1 cellular context compared by ENCODE assay signal in the genomic region with DNA sequence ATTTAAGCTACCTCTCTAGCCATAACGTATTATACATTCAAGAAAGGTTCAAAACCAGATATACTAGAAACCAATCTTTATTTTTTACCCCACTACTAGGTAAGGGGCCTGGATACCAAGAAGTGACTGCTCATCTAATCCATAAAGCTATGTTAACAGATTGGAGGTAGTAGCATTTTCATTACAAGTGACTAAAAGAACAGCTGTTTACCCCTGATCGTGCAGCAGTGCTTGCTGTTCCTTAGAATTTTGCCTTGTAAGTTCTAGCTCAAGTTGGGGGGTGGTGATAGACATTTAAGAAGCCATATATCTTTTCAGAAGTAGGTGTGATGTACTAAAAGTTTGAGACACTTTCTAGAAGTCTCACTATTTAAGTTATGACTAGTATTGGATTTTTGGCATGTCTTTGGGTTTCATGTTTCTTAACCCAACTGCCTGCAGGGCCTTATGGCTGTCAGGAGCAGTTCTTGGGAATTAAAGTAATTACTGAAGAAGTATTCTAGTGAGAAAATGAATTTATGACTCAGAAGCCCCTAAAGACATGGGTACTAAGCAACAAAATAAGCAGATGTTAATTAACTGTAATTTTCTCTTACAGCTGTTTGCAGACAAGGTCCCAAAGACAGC.
TF ChIP-seq lines count a peak whose summit lies in the region.

No MANE protein-coding gene starts in this region.

TF ChIP-seq in GM23338, 12 proteins besides CTCF, POLR2A, EP300 and RAD21 (continued from another document):
- TF ChIP-seq, protein P1, sequence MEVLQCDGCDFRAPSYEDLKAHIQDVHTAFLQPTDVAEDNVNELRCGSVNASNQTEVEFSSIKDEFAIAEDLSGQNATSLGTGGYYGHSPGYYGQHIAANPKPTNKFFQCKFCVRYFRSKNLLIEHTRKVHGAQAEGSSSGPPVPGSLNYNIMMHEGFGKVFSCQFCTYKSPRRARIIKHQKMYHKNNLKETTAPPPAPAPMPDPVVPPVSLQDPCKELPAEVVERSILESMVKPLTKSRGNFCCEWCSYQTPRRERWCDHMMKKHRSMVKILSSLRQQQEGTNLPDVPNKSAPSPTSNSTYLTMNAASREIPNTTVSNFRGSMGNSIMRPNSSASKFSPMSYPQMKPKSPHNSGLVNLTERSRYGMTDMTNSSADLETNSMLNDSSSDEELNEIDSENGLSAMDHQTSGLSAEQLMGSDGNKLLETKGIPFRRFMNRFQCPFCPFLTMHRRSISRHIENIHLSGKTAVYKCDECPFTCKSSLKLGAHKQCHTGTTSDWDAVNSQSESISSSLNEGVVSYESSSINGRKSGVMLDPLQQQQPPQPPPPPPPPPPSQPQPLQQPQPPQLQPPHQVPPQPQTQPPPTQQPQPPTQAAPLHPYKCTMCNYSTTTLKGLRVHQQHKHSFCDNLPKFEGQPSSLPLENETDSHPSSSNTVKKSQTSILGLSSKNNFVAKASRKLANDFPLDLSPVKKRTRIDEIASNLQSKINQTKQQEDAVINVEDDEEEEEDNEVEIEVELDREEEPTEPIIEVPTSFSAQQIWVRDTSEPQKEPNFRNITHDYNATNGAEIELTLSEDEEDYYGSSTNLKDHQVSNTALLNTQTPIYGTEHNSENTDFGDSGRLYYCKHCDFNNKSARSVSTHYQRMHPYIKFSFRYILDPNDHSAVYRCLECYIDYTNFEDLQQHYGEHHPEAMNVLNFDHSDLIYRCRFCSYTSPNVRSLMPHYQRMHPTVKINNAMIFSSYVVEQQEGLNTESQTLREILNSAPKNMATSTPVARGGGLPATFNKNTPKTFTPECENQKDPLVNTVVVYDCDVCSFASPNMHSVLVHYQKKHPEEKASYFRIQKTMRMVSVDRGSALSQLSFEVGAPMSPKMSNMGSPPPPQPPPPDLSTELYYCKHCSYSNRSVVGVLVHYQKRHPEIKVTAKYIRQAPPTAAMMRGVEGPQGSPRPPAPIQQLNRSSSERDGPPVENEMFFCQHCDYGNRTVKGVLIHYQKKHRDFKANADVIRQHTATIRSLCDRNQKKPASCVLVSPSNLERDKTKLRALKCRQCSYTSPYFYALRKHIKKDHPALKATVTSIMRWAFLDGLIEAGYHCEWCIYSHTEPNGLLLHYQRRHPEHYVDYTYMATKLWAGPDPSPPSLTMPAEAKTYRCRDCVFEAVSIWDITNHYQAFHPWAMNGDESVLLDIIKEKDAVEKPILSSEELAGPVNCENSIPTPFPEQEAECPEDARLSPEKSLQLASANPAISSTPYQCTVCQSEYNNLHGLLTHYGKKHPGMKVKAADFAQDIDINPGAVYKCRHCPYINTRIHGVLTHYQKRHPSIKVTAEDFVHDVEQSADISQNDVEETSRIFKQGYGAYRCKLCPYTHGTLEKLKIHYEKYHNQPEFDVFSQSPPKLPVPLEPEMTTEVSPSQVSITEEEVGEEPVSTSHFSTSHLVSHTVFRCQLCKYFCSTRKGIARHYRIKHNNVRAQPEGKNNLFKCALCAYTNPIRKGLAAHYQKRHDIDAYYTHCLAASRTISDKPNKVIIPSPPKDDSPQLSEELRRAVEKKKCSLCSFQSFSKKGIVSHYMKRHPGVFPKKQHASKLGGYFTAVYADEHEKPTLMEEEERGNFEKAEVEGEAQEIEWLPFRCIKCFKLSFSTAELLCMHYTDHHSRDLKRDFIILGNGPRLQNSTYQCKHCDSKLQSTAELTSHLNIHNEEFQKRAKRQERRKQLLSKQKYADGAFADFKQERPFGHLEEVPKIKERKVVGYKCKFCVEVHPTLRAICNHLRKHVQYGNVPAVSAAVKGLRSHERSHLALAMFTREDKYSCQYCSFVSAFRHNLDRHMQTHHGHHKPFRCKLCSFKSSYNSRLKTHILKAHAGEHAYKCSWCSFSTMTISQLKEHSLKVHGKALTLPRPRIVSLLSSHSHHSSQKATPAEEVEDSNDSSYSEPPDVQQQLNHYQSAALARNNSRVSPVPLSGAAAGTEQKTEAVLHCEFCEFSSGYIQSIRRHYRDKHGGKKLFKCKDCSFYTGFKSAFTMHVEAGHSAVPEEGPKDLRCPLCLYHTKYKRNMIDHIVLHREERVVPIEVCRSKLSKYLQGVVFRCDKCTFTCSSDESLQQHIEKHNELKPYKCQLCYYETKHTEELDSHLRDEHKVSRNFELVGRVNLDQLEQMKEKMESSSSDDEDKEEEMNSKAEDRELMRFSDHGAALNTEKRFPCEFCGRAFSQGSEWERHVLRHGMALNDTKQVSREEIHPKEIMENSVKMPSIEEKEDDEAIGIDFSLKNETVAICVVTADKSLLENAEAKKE (CRISPR knock-in tag; IDR thresholded peaks at IDR 0.05), result no peak
- TF ChIP-seq, protein P2, sequence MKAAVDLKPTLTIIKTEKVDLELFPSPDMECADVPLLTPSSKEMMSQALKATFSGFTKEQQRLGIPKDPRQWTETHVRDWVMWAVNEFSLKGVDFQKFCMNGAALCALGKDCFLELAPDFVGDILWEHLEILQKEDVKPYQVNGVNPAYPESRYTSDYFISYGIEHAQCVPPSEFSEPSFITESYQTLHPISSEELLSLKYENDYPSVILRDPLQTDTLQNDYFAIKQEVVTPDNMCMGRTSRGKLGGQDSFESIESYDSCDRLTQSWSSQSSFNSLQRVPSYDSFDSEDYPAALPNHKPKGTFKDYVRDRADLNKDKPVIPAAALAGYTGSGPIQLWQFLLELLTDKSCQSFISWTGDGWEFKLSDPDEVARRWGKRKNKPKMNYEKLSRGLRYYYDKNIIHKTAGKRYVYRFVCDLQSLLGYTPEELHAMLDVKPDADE (IDR thresholded peaks at IDR 0.05), result no peak
- no peak for TF ChIP-seq NANOG (IDR thresholded peaks at IDR 0.05; ENCODE audit: borderline replicate concordance)
- TF ChIP-seq, protein P3, sequence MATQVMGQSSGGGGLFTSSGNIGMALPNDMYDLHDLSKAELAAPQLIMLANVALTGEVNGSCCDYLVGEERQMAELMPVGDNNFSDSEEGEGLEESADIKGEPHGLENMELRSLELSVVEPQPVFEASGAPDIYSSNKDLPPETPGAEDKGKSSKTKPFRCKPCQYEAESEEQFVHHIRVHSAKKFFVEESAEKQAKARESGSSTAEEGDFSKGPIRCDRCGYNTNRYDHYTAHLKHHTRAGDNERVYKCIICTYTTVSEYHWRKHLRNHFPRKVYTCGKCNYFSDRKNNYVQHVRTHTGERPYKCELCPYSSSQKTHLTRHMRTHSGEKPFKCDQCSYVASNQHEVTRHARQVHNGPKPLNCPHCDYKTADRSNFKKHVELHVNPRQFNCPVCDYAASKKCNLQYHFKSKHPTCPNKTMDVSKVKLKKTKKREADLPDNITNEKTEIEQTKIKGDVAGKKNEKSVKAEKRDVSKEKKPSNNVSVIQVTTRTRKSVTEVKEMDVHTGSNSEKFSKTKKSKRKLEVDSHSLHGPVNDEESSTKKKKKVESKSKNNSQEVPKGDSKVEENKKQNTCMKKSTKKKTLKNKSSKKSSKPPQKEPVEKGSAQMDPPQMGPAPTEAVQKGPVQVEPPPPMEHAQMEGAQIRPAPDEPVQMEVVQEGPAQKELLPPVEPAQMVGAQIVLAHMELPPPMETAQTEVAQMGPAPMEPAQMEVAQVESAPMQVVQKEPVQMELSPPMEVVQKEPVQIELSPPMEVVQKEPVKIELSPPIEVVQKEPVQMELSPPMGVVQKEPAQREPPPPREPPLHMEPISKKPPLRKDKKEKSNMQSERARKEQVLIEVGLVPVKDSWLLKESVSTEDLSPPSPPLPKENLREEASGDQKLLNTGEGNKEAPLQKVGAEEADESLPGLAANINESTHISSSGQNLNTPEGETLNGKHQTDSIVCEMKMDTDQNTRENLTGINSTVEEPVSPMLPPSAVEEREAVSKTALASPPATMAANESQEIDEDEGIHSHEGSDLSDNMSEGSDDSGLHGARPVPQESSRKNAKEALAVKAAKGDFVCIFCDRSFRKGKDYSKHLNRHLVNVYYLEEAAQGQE (IDR thresholded peaks at IDR 0.05; ENCODE audit: unreplicated experiment), result no peak
- TF ChIP-seq JUNB (IDR thresholded peaks at IDR 0.05; ENCODE audit: unreplicated experiment), result no peak
- no peak for TF ChIP-seq CREB1 (CRISPR knock-in tag; IDR thresholded peaks at IDR 0.05; ENCODE audit: low read depth)
- TF ChIP-seq ZNF114 (CRISPR knock-in tag; IDR thresholded peaks at IDR 0.05), result no peak
- no peak for TF ChIP-seq POLR2AphosphoS5 (IDR thresholded peaks at IDR 0.05; ENCODE audit: low read depth)
- TF ChIP-seq STAT1 (IDR thresholded peaks at IDR 0.05; ENCODE audit: unreplicated experiment), result no peak
- TF ChIP-seq EZH2 (IDR thresholded peaks at IDR 0.05; ENCODE audit: low read depth, unreplicated experiment), result no peak
